ENCODE assay signal across 37 cellular contexts in genomic region chr21:41348434-41348833, GRCh38. TPM values are rescaled to one million over a fixed set of nuclear protein-coding genes. Genes with fewer than 3 reads are reported as not detected.
"Had no signal": no experiment of that assay in that cellular context is flagged by ENCODE, and none has a peak within 500 bp of the region (broad histone marks: within the 10 kb centered on the region; RNA-seq: fewer than 3 reads in every experiment).

No MANE protein-coding gene starts in this region.

- H3K4me1 Mint-ChIP-seq: activated CD4-positive, alpha-beta memory T cell treated with anti-CD3 and anti-CD28 coated beads, Interleukin-2, amount 10 ng/mL, durations not matched to agents 7 days and 5 days; activated CD4-positive, alpha-beta T cell treated with anti-CD3 and anti-CD28 coated beads for 36 hours; activated CD8-positive, alpha-beta memory T cell treated with anti-CD3 and anti-CD28 coated beads, Interleukin-2, amount 10 ng/mL, durations not matched to agents 7 days and 5 days; activated naive CD4-positive, alpha-beta T cell treated with anti-CD3 and anti-CD28 coated beads, Interleukin-2, amount 10 ng/mL, durations not matched to agents 7 days and 5 days; activated naive CD4-positive, alpha-beta T cell treated with anti-CD3 and anti-CD28 coated beads, Interleukin-2, amount 50 U/mL, for 24 hours; activated naive CD8-positive, alpha-beta T cell treated with anti-CD3 and anti-CD28 coated beads, Interleukin-2, amount 10 ng/mL, durations not matched to agents 7 days and 5 days; activated naive CD8-positive, alpha-beta T cell treated with anti-CD3 and anti-CD28 coated beads, Interleukin-2, amount 50 U/mL, for 24 hours; brain; WTC11 had no signal

- DNase-seq: activated CD4-positive, alpha-beta memory T cell treated with anti-CD3 and anti-CD28 coated beads, Interleukin-2, amount 10 ng/mL, durations not matched to agents 7 days and 5 days; activated CD4-positive, alpha-beta T cell treated with anti-CD3 and anti-CD28 coated beads for 1 hour; activated CD4-positive, alpha-beta T cell treated with anti-CD3 and anti-CD28 coated beads for 36 hours; activated CD4-positive, alpha-beta T cell treated with anti-CD3 and anti-CD28 coated beads for 48 hours; activated CD4-positive, alpha-beta T cell treated with anti-CD3 and anti-CD28 coated beads, Interleukin-2, amount 10 ng/mL, durations not matched to agents 7 days and 5 days; activated CD4-positive, alpha-beta T cell treated with anti-CD3 and anti-CD28 coated beads, Interleukin-2, amount 50 U/mL, for 48 hours; activated CD4-positive, CD25-positive, alpha-beta regulatory T cell; activated CD8-positive, alpha-beta memory T cell treated with anti-CD3 and anti-CD28 coated beads for 24 hours; activated CD8-positive, alpha-beta memory T cell treated with anti-CD3 and anti-CD28 coated beads, Interleukin-2, amount 10 ng/mL, durations not matched to agents 7 days and 5 days; activated CD8-positive, alpha-beta memory T cell treated with anti-CD3 and anti-CD28 coated beads, Interleukin-2, amount 50 U/mL, for 48 hours; activated CD8-positive, alpha-beta T cell treated with anti-CD3 and anti-CD28 coated beads, Interleukin-2, amount 10 ng/mL, durations not matched to agents 7 days and 5 days; activated effector memory CD4-positive, alpha-beta T cell treated with Interleukin-2 at 50 U/mL for 16 hours; activated gamma-delta T cell; activated naive CD4-positive, alpha-beta T cell treated with anti-CD3 and anti-CD28 coated beads, Interleukin-2, amount 10 ng/mL, durations not matched to agents 7 days and 5 days; activated naive CD4-positive, alpha-beta T cell treated with Interleukin-2 at 50 U/mL for 16 hours; activated naive CD8-positive, alpha-beta T cell treated with anti-CD3 and anti-CD28 coated beads, Interleukin-2, amount 10 ng/mL, durations not matched to agents 7 days and 5 days; activated naive CD8-positive, alpha-beta T cell treated with anti-CD3 and anti-CD28 coated beads, Interleukin-2, amount 50 U/mL, for 24 hours; activated T-cell treated with anti-CD3 and anti-CD28 coated beads, Interleukin-2, amount 50 U/mL, for 24 hours; activated T-cell treated with anti-CD3 and anti-CD28 coated beads, Interleukin-2, amount 50 U/mL, for 48 hours; amygdala; central memory CD4-positive, alpha-beta T cell; T-helper 2 cell; T-helper 9 cell; WERI-Rb-1 had no signal

- H3K4me1 ChIP-seq: ascending aorta had no signal

- ATAC-seq: activated CD4-positive, alpha-beta T cell treated with anti-CD3 and anti-CD28 coated beads for 36 hours; activated CD4-positive, CD25-positive, alpha-beta regulatory T cell treated with anti-CD3 and anti-CD28 coated beads, Interleukin-2, amount 50 U/mL, for 24 hours; activated CD8-positive, alpha-beta memory T cell treated with anti-CD3 and anti-CD28 coated beads, Interleukin-2, amount 10 ng/mL, durations not matched to agents 7 days and 5 days; activated CD8-positive, alpha-beta T cell treated with anti-CD3 and anti-CD28 coated beads, Interleukin-2, amount 10 ng/mL, durations not matched to agents 7 days and 5 days; activated naive CD8-positive, alpha-beta T cell treated with anti-CD3 and anti-CD28 coated beads, Interleukin-2, amount 50 U/mL, for 24 hours; WTC11 had no signal

- H3K9me3 ChIP-seq: ascending aorta had no signal

- H3K27ac ChIP-seq: ascending aorta, WERI-Rb-1 had no signal

- H3K36me3 Mint-ChIP-seq: activated CD8-positive, alpha-beta memory T cell treated with anti-CD3 and anti-CD28 coated beads, Interleukin-2, amount 10 ng/mL, durations not matched to agents 7 days and 5 days; activated naive CD4-positive, alpha-beta T cell treated with anti-CD3 and anti-CD28 coated beads, Interleukin-2, amount 10 ng/mL, durations not matched to agents 7 days and 5 days; activated naive CD4-positive, alpha-beta T cell treated with anti-CD3 and anti-CD28 coated beads, Interleukin-2, amount 50 U/mL, for 24 hours; activated naive CD8-positive, alpha-beta T cell; activated naive CD8-positive, alpha-beta T cell treated with anti-CD3 and anti-CD28 coated beads, Interleukin-2, amount 10 ng/mL, durations not matched to agents 7 days and 5 days; brain; WTC11 had no signal

- H3K4me3 ChIP-seq: ascending aorta had no signal

- FAIRE-seq: colon, TTC549 had no signal

- H3K9me3 Mint-ChIP-seq: activated CD4-positive, alpha-beta memory T cell treated with anti-CD3 and anti-CD28 coated beads, Interleukin-2, amount 10 ng/mL, durations not matched to agents 7 days and 5 days; activated CD4-positive, alpha-beta T cell treated with anti-CD3 and anti-CD28 coated beads, Interleukin-2, amount 10 ng/mL, durations not matched to agents 7 days and 5 days; activated naive CD4-positive, alpha-beta T cell treated with anti-CD3 and anti-CD28 coated beads, Interleukin-2, amount 10 ng/mL, durations not matched to agents 7 days and 5 days; activated naive CD4-positive, alpha-beta T cell treated with anti-CD3 and anti-CD28 coated beads, Interleukin-2, amount 50 U/mL, for 24 hours; activated naive CD8-positive, alpha-beta T cell treated with anti-CD3 and anti-CD28 coated beads, Interleukin-2, amount 10 ng/mL, durations not matched to agents 7 days and 5 days; activated naive CD8-positive, alpha-beta T cell treated with anti-CD3 and anti-CD28 coated beads, Interleukin-2, amount 50 U/mL, for 24 hours; activated T-cell treated with anti-CD3 and anti-CD28 coated beads, Interleukin-2, amount 50 U/mL, for 24 hours; activated T-helper 2 cell treated with anti-CD3 and anti-CD28 coated beads, Interferon-gamma antibody, Interleukin-2, Interleukin-4, amounts not matched to agents 10 μg/mL and 5 μg/mL and 100 μg/mL, durations not matched to agents 14 hours and 24 hours and 36 hours; brain; T-helper 1 cell treated with Interleukin-12 subunit alpha and Interleukin-12 subunit beta and Interleukin-4 antibody, amounts not matched to agents 30 μg/mL and 1 μg/mL, for 36 hours; T-helper 2 cell treated with Interferon-gamma antibody and Interleukin-4, amounts not matched to agents 5 μg/mL and 100 μg/mL, for 36 hours had no signal

- H3K27me3 Mint-ChIP-seq: activated naive CD8-positive, alpha-beta T cell treated with anti-CD3 and anti-CD28 coated beads, Interleukin-2, amount 50 U/mL, for 24 hours had no signal

- H3K36me3 ChIP-seq: ascending aorta, WERI-Rb-1 had no signal

- H3K27me3 ChIP-seq: ascending aorta had no signal

- H3K27ac Mint-ChIP-seq: activated CD4-positive, alpha-beta memory T cell treated with anti-CD3 and anti-CD28 coated beads, Interleukin-2, amount 10 ng/mL, durations not matched to agents 7 days and 5 days; activated CD4-positive, alpha-beta T cell treated with anti-CD3 and anti-CD28 coated beads for 36 hours; activated CD4-positive, alpha-beta T cell treated with anti-CD3 and anti-CD28 coated beads, Interleukin-2, amount 10 ng/mL, durations not matched to agents 7 days and 5 days; activated CD8-positive, alpha-beta memory T cell treated with anti-CD3 and anti-CD28 coated beads, Interleukin-2, amount 10 ng/mL, durations not matched to agents 7 days and 5 days; activated CD8-positive, alpha-beta T cell treated with anti-CD3 and anti-CD28 coated beads, Interleukin-2, amount 10 ng/mL, durations not matched to agents 7 days and 5 days; activated naive CD4-positive, alpha-beta T cell treated with anti-CD3 and anti-CD28 coated beads, Interleukin-2, amount 10 ng/mL, durations not matched to agents 7 days and 5 days; activated naive CD4-positive, alpha-beta T cell treated with anti-CD3 and anti-CD28 coated beads, Interleukin-2, amount 50 U/mL, for 24 hours; activated naive CD8-positive, alpha-beta T cell; activated naive CD8-positive, alpha-beta T cell treated with anti-CD3 and anti-CD28 coated beads, Interleukin-2, amount 10 ng/mL, durations not matched to agents 7 days and 5 days; activated naive CD8-positive, alpha-beta T cell treated with anti-CD3 and anti-CD28 coated beads, Interleukin-2, amount 50 U/mL, for 24 hours; activated T-cell treated with anti-CD3 and anti-CD28 coated beads, Interleukin-2, amount 50 U/mL, for 24 hours; activated T-helper 2 cell treated with anti-CD3 and anti-CD28 coated beads, Interferon-gamma antibody, Interleukin-2, Interleukin-4, amounts not matched to agents 10 μg/mL and 5 μg/mL and 100 μg/mL, durations not matched to agents 14 hours and 24 hours and 36 hours; brain; T-helper 1 cell treated with Interleukin-12 subunit alpha and Interleukin-12 subunit beta and Interleukin-4 antibody, amounts not matched to agents 30 μg/mL and 1 μg/mL, for 36 hours; T-helper 2 cell treated with Interferon-gamma antibody and Interleukin-4, amounts not matched to agents 5 μg/mL and 100 μg/mL, for 36 hours; WTC11 had no signal

- H3K4me3 Mint-ChIP-seq: activated CD4-positive, alpha-beta memory T cell treated with anti-CD3 and anti-CD28 coated beads, Interleukin-2, amount 10 ng/mL, durations not matched to agents 7 days and 5 days; activated CD4-positive, alpha-beta T cell treated with anti-CD3 and anti-CD28 coated beads for 36 hours; activated CD4-positive, alpha-beta T cell treated with anti-CD3 and anti-CD28 coated beads, Interleukin-2, amount 10 ng/mL, durations not matched to agents 7 days and 5 days; activated CD8-positive, alpha-beta memory T cell treated with anti-CD3 and anti-CD28 coated beads, Interleukin-2, amount 10 ng/mL, durations not matched to agents 7 days and 5 days; activated CD8-positive, alpha-beta T cell treated with anti-CD3 and anti-CD28 coated beads, Interleukin-2, amount 10 ng/mL, durations not matched to agents 7 days and 5 days; activated naive CD4-positive, alpha-beta T cell treated with anti-CD3 and anti-CD28 coated beads, Interleukin-2, amount 10 ng/mL, durations not matched to agents 7 days and 5 days; activated naive CD4-positive, alpha-beta T cell treated with anti-CD3 and anti-CD28 coated beads, Interleukin-2, amount 50 U/mL, for 24 hours; activated naive CD8-positive, alpha-beta T cell; activated naive CD8-positive, alpha-beta T cell treated with anti-CD3 and anti-CD28 coated beads, Interleukin-2, amount 10 ng/mL, durations not matched to agents 7 days and 5 days; activated naive CD8-positive, alpha-beta T cell treated with anti-CD3 and anti-CD28 coated beads, Interleukin-2, amount 50 U/mL, for 24 hours; activated T-cell treated with anti-CD3 and anti-CD28 coated beads, Interleukin-2, amount 50 U/mL, for 24 hours; brain; T-helper 1 cell treated with Interleukin-12 subunit alpha and Interleukin-12 subunit beta and Interleukin-4 antibody, amounts not matched to agents 30 μg/mL and 1 μg/mL, for 36 hours; T-helper 2 cell treated with Interferon-gamma antibody and Interleukin-4, amounts not matched to agents 5 μg/mL and 100 μg/mL, for 36 hours; WTC11 had no signal

RNA-seq across cellular contexts. Expression of gene FAM3B, which starts 31.8 kb away (rescaled TPM):
- total RNA-seq: activated CD4-positive, alpha-beta memory T cell treated with anti-CD3 and anti-CD28 coated beads, Interleukin-2, amount 10 ng/mL, durations not matched to agents 7 days and 5 days; activated CD4-positive, alpha-beta T cell treated with anti-CD3 and anti-CD28 coated beads for 36 hours; activated CD4-positive, alpha-beta T cell treated with anti-CD3 and anti-CD28 coated beads, Interleukin-2, amount 10 ng/mL, durations not matched to agents 7 days and 5 days; activated CD8-positive, alpha-beta memory T cell treated with anti-CD3 and anti-CD28 coated beads, Interleukin-2, amount 10 ng/mL, durations not matched to agents 7 days and 5 days; activated CD8-positive, alpha-beta T cell treated with anti-CD3 and anti-CD28 coated beads, Interleukin-2, amount 10 ng/mL, durations not matched to agents 7 days and 5 days; activated naive CD8-positive, alpha-beta T cell treated with anti-CD3 and anti-CD28 coated beads, Interleukin-2, amount 10 ng/mL, durations not matched to agents 7 days and 5 days; activated T-helper 2 cell treated with anti-CD3 and anti-CD28 coated beads, Interferon-gamma antibody, Interleukin-2, Interleukin-4, amounts not matched to agents 10 μg/mL and 5 μg/mL and 100 μg/mL, durations not matched to agents 14 hours and 24 hours and 36 hours; ascending aorta; cardiac septum; cerebellum had no signal
